Comparison of ENCODE assay signal across 11 cellular contexts in the genomic region with DNA sequence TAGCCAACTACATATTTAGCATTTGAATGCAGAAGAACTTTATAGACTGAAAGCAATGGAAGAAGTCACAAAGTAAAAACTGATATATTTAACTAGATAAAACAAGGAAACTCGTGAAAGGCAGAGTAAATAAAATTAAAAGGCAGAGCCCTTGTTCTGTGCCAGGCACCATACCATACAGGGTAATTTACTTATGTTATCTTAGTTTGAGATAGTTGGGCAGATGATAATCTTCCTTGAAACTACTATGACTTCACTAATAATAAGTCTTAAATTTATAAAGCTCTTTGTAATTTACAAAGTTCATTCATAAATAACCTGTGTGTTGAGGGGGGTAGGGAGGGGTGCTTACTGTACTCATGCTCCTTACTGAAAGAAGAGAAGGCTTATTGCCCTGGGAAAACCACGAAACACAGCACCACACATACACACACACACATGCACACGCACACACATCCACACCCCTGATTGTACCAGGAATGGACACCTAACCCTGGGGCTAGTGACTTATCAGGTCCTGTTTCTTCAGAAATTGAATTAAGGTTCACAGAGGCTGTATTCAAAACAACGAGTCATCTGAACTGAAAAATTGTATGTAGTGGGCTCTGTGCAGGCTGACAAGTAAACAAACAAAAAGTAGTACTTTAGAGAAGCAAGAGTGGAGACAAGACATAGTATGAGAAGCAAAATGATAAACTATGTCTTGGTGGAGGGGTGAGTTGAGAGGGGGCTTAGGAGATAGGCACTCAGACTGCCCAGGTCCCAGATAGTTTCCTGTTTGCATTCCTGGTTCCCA. TPM values are rescaled to one million over a fixed set of nuclear protein-coding genes. Genes with fewer than 3 reads are reported as not detected.
DNase-seq lines count a peak whose midpoint lies in the region; ATAC-seq and TF ChIP-seq lines count a peak whose summit lies in the region.
"Had no signal": no experiment of that assay in that cellular context is flagged by ENCODE, and none has a peak within 500 bp of the region (broad histone marks: within the 10 kb centered on the region; RNA-seq: fewer than 3 reads in every experiment).

No MANE protein-coding gene starts in this region.

- DNase-seq in Calu3 (no peak), M059J (ENCODE audit: low read depth) (peak; percentile 84), choroid plexus epithelial cell (ENCODE audit: low read depth) (peak; percentile 53), AG08396 (ENCODE audit: low spot score) (no peak), esophagus squamous epithelium (lab: John Stamatoyannopoulos, UW) (no peak), NCI-H1092 (lab: John Stamatoyannopoulos, UW) (no peak)
- no peak for DNase-seq in naive thymus-derived CD4-positive, alpha-beta T cell
- DNase-seq: NCI-H446 treated with DMSO at 0.1 percent for 48 hours, testis had no signal

- intact Hi-C loops in Calu3 (cut with micrococcal nuclease; ENCODE audit: unreplicated experiment), result loop anchor here (5.0 kb wide), 1 partner anchor 33 kb away; no protein-coding TSS in a partner anchor
- intact Hi-C loops in naive thymus-derived CD4-positive, alpha-beta T cell (cut with micrococcal nuclease), result loop anchor here in 1 of 2 donors (2.0 to 5.0 kb wide), 2 partner anchors 15 to 33 kb away; no protein-coding TSS in a partner anchor
- intact Hi-C loops in esophagus squamous epithelium (cut with DNase I), result no loop called here

- H3K9me3 ChIP-seq in naive thymus-derived CD4-positive, alpha-beta T cell (ENCODE audit: control insufficient read depth in 2 of 3, low read length in 3 of 3), result no peaks in the 10 kb centered on the region
- no peaks in the 10 kb centered on the region for H3K9me3 ChIP-seq in esophagus squamous epithelium
- H3K9me3 ChIP-seq: testis had no signal

- CTCF ChIA-PET in Calu3 (lab: Charles Lee), result no interaction called here
- CTCF ChIA-PET in naive thymus-derived CD4-positive, alpha-beta T cell (lab: Charles Lee), result no interaction called here

- no peaks in the 10 kb centered on the region for H3K27me3 ChIP-seq in naive thymus-derived CD4-positive, alpha-beta T cell (ENCODE audit: control insufficient read depth in 2 of 2, insufficient read depth in 2 of 2, low read length in 2 of 2)
- H3K27me3 ChIP-seq in esophagus squamous epithelium, result no peaks in the 10 kb centered on the region
- H3K27me3 ChIP-seq: testis had no signal

- H3K27ac Mint-ChIP-seq in Calu3 (ENCODE audit: unreplicated experiment), result peak overlapping the region; percentile 75
- H3K27ac Mint-ChIP-seq in naive thymus-derived CD4-positive, alpha-beta T cell, result peak overlapping the region in 5 of 9 donors; percentile 3 to 74 (median 6)

- no peak overlapping the region for H3K4me3 Mint-ChIP-seq in Calu3 (ENCODE audit: low read depth, unreplicated experiment)
- H3K4me3 Mint-ChIP-seq in naive thymus-derived CD4-positive, alpha-beta T cell, result peak overlapping the region in 4 of 10 donors; percentile 5 to 35 (median 6)

- H3K36me3 Mint-ChIP-seq in Calu3 (ENCODE audit: insufficient read depth, unreplicated experiment), result peaks cover 9% of the 10 kb centered on the region
- peaks cover 0 to 12% (median 0%) of the 10 kb centered on the region in 5 donors for H3K36me3 Mint-ChIP-seq in naive thymus-derived CD4-positive, alpha-beta T cell

- POLR2A ChIA-PET in naive thymus-derived CD4-positive, alpha-beta T cell (lab: Charles Lee), result no interaction called here

- no peaks in the 10 kb centered on the region for H3K9me3 Mint-ChIP-seq in Calu3 (ENCODE audit: low read depth, unreplicated experiment)
- H3K9me3 Mint-ChIP-seq in naive thymus-derived CD4-positive, alpha-beta T cell, result peaks cover 0 to 1% (median 0%) of the 10 kb centered on the region in 11 donors

- H3K27me3 Mint-ChIP-seq in Calu3 (ENCODE audit: unreplicated experiment), result no peaks in the 10 kb centered on the region
- H3K27me3 Mint-ChIP-seq in naive thymus-derived CD4-positive, alpha-beta T cell, result no peaks in the 10 kb centered on the region

- no peak for TF ChIP-seq CTCF in Calu3 (IDR thresholded peaks at IDR 0.05; ENCODE audit: unreplicated experiment)
- TF ChIP-seq CTCF in choroid plexus epithelial cell (conservative IDR thresholded peaks at IDR 0.05; ENCODE audit: low read depth, low read length), result no peak
- no peak for TF ChIP-seq CTCF in esophagus squamous epithelium (IDR thresholded peaks at IDR 0.05)

- no TSS peak for BruUV-seq in Calu3 (replicated peaks; lab: Mats Ljungman, UMichigan)

- no peaks in the 10 kb centered on the region for H3K36me3 ChIP-seq in naive thymus-derived CD4-positive, alpha-beta T cell (ENCODE audit: control insufficient read depth in 2 of 3, insufficient read depth in 3 of 3, low read length in 3 of 3)
- H3K36me3 ChIP-seq in esophagus squamous epithelium, result peaks cover 0 to 3% (median 0%) of the 10 kb centered on the region in 3 donors

- no peak for ATAC-seq in naive thymus-derived CD4-positive, alpha-beta T cell
- ATAC-seq in HG02970 (IDR thresholded peaks at IDR 0.05; ENCODE audit: low FRiP score, unreplicated experiment), result no peak

- no peak overlapping the region for H3K27ac ChIP-seq in naive thymus-derived CD4-positive, alpha-beta T cell (ENCODE audit: low read depth, low read length)
- peak overlapping the region in 2 of 4 donors; percentile 26 to 61 for H3K27ac ChIP-seq in esophagus squamous epithelium
- H3K27ac ChIP-seq: HL-60, testis had no signal

- H3K4me1 ChIP-seq in naive thymus-derived CD4-positive, alpha-beta T cell (ENCODE audit: control insufficient read depth in 2 of 2, insufficient read depth in 2 of 2, low read length in 2 of 2), result peaks cover 8 to 21% of the 10 kb centered on the region in 2 donors
- H3K4me1 ChIP-seq in esophagus squamous epithelium, result peaks cover 0 to 63% (median 49%) of the 10 kb centered on the region in 3 donors

- H3K4me3 ChIP-seq in choroid plexus epithelial cell (ENCODE audit: low read depth, low read length) (no peak overlapping the region), esophagus squamous epithelium (no peak overlapping the region)
- H3K4me3 ChIP-seq in naive thymus-derived CD4-positive, alpha-beta T cell (ENCODE audit: low read length), result no peak overlapping the region
- H3K4me3 ChIP-seq: testis had no signal

- peaks cover 75% of the 10 kb centered on the region for H3K4me1 Mint-ChIP-seq in Calu3 (ENCODE audit: low read depth, unreplicated experiment)
- peaks cover 51 to 95% (median 88%) of the 10 kb centered on the region in 7 donors for H3K4me1 Mint-ChIP-seq in naive thymus-derived CD4-positive, alpha-beta T cell

- WGBS in esophagus squamous epithelium, 2 donors, result 39 to 40% methylated on average over 4 of the region's 4 CpGs

- TF ChIP-seq POLR2A in esophagus squamous epithelium (IDR thresholded peaks at IDR 0.05), result no peak

RNA-seq across cellular contexts. Expression of a gene that starts 38.1 kb away (rescaled TPM):
- total RNA-seq in Calu3 (2022) (115 and 126 TPM in 2 replicates), esophagus squamous epithelium (10 to 100 TPM; 31.3 to 78.4 (median 66.6) TPM)
- total RNA-seq in M059J (2014; rRNA removed; shearing (Covaris generic)), result 75.3 and 98.4 TPM in 2 replicates
- 10 to 100 TPM; 52.8 to 84.5 (median 58.2) TPM for total RNA-seq in naive thymus-derived CD4-positive, alpha-beta T cell
- polyA plus RNA-seq in naive thymus-derived CD4-positive, alpha-beta T cell, result 10 to 100 TPM; 10.6 to 29.5 TPM

Comparison
In these comparisons a context has a peak if more than half of its experiments do, and no peak if none do; other contexts are left out.
1. DNase-seq: peak in M059J (single experiment) and choroid plexus epithelial cell (single experiment); none in Calu3 (single experiment), naive thymus-derived CD4-positive, alpha-beta T cell (0 of 9), AG08396 (single experiment), esophagus squamous epithelium (single experiment) and NCI-H1092 (single experiment).